ENCODE assay signal across 34 cellular contexts in the genomic region with DNA sequence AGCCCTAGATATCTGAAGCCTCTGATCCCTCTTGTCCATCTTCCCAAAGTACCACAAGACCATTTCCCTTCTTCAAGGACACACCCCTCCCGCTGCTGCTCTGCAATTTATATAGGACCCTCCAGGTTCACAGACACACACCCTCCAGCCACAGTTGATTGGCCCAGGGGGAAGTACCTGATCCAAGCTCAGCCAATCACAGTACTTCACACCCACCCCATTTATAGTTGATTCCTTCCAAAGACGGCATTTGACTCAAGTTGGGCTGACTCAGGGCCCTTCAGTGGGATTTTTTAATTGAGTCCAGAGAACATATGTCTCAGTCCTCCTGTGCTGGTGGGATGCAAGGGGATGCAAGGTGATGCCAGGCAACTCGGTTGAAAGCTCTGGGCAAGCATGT. TPM values are rescaled to one million over a fixed set of nuclear protein-coding genes. Genes with fewer than 3 reads are reported as not detected.
"Had no signal": no experiment of that assay in that cellular context is flagged by ENCODE, and none has a peak within 500 bp of the region (broad histone marks: within the 10 kb centered on the region; RNA-seq: fewer than 3 reads in every experiment).

No MANE protein-coding gene starts in this region.

- H3K27me3 ChIP-seq: brain microvascular endothelial cell had no signal

- H3K27ac Mint-ChIP-seq: activated B cell treated with CpG ODN at 0.5 μM for 24 hours; activated CD4-positive, alpha-beta memory T cell treated with anti-CD3 and anti-CD28 coated beads, Interleukin-2, amount 10 ng/mL, durations not matched to agents 7 days and 5 days; activated naive CD8-positive, alpha-beta T cell treated with anti-CD3 and anti-CD28 coated beads for 36 hours; IgD-negative memory B cell; T-helper 1 cell treated with Interleukin-12 subunit alpha and Interleukin-12 subunit beta and Interleukin-4 antibody, amounts not matched to agents 30 μg/mL and 1 μg/mL, for 36 hours had no signal

- H3K36me3 ChIP-seq: brain microvascular endothelial cell, SJSA1 had no signal

- H3K4me3 ChIP-seq: SJSA1 had no signal

- H3K4me1 Mint-ChIP-seq: activated CD4-positive, alpha-beta memory T cell treated with anti-CD3 and anti-CD28 coated beads, Interleukin-2, amount 10 ng/mL, durations not matched to agents 7 days and 5 days; activated naive CD8-positive, alpha-beta T cell treated with anti-CD3 and anti-CD28 coated beads for 36 hours; central memory CD8-positive, alpha-beta T cell had no signal

- H3K27ac ChIP-seq: brain microvascular endothelial cell, SJSA1, VCaP had no signal

- DNase-seq: activated B cell treated with CpG ODN at 0.5 μM for 24 hours; activated CD4-positive, alpha-beta memory T cell treated with anti-CD3 and anti-CD28 coated beads, Interleukin-2, amount 10 ng/mL, durations not matched to agents 7 days and 5 days; activated CD4-positive, alpha-beta T cell treated with anti-CD3 and anti-CD28 coated beads for 48 hours; activated CD4-positive, CD25-positive, alpha-beta regulatory T cell treated with anti-CD3 and anti-CD28 coated beads, Interleukin-2, amount 50 U/mL, for 72 hours; activated CD8-positive, alpha-beta memory T cell treated with anti-CD3 and anti-CD28 coated beads, Interleukin-2, amount 50 U/mL, for 48 hours; activated effector memory CD4-positive, alpha-beta T cell treated with Interleukin-2 at 50 U/mL for 16 hours; activated naive CD4-positive, alpha-beta T cell; activated naive CD4-positive, alpha-beta T cell treated with anti-CD3 and anti-CD28 coated beads, Interleukin-2, amount 50 U/mL, for 16 hours; activated naive CD8-positive, alpha-beta T cell treated with anti-CD3 and anti-CD28 coated beads for 36 hours; activated T-cell treated with anti-CD3 and anti-CD28 coated beads, Interleukin-2, amount 50 U/mL, for 48 hours; amniotic stem cell; aorta; brain microvascular endothelial cell; Karpas-422; KBM-7; NCI-H1105; NCI-H1417 treated with DMSO at 0.1 percent for 48 hours; NCI-H187 treated with DMSO at 0.1 percent for 48 hours; NCI-H2081; NCI-H226; NCI-H446 treated with DMSO at 0.1 percent for 48 hours; NCI-H524; NCI-H69; NCI-H82; SHP77 treated with DMSO at 0.1 percent for 48 hours; SK-N-SH; T-helper 9 cell had no signal

- H3K4me1 ChIP-seq: SJSA1 had no signal

- H3K4me3 Mint-ChIP-seq: activated B cell treated with CpG ODN at 0.5 μM for 24 hours; activated CD4-positive, alpha-beta memory T cell treated with anti-CD3 and anti-CD28 coated beads, Interleukin-2, amount 10 ng/mL, durations not matched to agents 7 days and 5 days; activated naive CD8-positive, alpha-beta T cell treated with anti-CD3 and anti-CD28 coated beads for 36 hours; central memory CD8-positive, alpha-beta T cell; IgD-negative memory B cell; T-helper 1 cell treated with Interleukin-12 subunit alpha and Interleukin-12 subunit beta and Interleukin-4 antibody, amounts not matched to agents 30 μg/mL and 1 μg/mL, for 36 hours had no signal

- H3K9me3 ChIP-seq: SJSA1, SK-N-SH had no signal

- H3K9me3 Mint-ChIP-seq: activated B cell treated with CpG ODN at 0.5 μM for 24 hours; activated CD4-positive, alpha-beta memory T cell treated with anti-CD3 and anti-CD28 coated beads, Interleukin-2, amount 10 ng/mL, durations not matched to agents 7 days and 5 days; T-helper 1 cell treated with Interleukin-12 subunit alpha and Interleukin-12 subunit beta and Interleukin-4 antibody, amounts not matched to agents 30 μg/mL and 1 μg/mL, for 36 hours had no signal

- H3K27me3 Mint-ChIP-seq: activated naive CD8-positive, alpha-beta T cell treated with anti-CD3 and anti-CD28 coated beads for 36 hours had no signal

- H3K36me3 Mint-ChIP-seq: activated naive CD8-positive, alpha-beta T cell treated with anti-CD3 and anti-CD28 coated beads for 36 hours had no signal

- ATAC-seq: Panc1 had no signal

RNA-seq across cellular contexts. Expression of gene GYPC, which starts 59.2 kb away (rescaled TPM):
- total RNA-seq: MCF 10A, SJSA1 had no signal
